In the genomic region with DNA sequence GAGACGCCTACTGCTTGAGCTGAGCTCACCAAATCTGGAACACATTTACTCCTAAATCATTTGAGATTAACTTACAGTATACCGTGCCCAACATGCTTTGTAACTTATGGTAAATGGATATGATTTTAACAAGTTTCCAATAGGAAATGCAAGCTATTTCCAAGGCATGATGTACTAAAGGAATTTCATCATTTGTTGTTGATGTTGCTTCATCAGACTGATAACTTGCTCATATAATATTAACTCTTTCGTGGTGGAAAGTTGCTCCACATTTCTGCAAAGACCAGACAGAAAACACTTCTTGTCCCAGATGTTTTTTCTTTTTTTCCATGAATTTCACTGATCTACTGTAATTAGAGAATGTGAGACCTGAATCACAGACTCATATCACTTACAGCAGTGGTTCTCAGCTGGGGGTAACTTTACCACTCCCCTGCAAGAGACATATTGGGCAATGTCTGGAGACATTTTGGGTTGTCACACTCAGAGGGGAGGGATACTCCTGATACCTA, we compare ENCODE assay signal across 12 cellular contexts.
A peak's percentile ranks its signal among the peaks of the same experiment; 100 is the strongest.
DNase-seq lines count a peak whose midpoint lies in the region; ATAC-seq and TF ChIP-seq lines count a peak whose summit lies in the region.
"Had no signal": no experiment of that assay in that cellular context is flagged by ENCODE, and none has a peak within 500 bp of the region (broad histone marks: within the 10 kb centered on the region; RNA-seq: fewer than 3 reads in every experiment).

No MANE protein-coding gene starts in this region.

- no peak for DNase-seq in activated CD8-positive, alpha-beta memory T cell treated with anti-CD3 and anti-CD28 coated beads, Interleukin-2, amount 10 ng/mL, durations not matched to agents 7 days and 5 days
- no peak for DNase-seq in activated CD8-positive, alpha-beta memory T cell treated with anti-CD3 and anti-CD28 coated beads for 24 hours
- no peak for DNase-seq in activated CD8-positive, alpha-beta T cell treated with anti-CD3 and anti-CD28 coated beads for 36 hours
- DNase-seq in foreskin fibroblast = peak; percentile 62 to 84
- no peak for DNase-seq in stimulated activated effector memory CD8-positive, alpha-beta T cell treated with anti-CD3 and anti-CD28 coated beads, Interleukin-12 subunit alpha, Interleukin-12 subunit beta, amount 100 ng/mL, for 72 hours (ENCODE audit: low spot score in 2 of 2)
- DNase-seq in T-helper 2 cell treated with Interferon-gamma antibody and Interleukin-4, amounts not matched to agents 5 μg/mL and 100 μg/mL, for 36 hours (ENCODE audit: low spot score) = no peak
- no peak for DNase-seq in dorsolateral prefrontal cortex
- DNase-seq: hypothalamus, NCI-H1092 treated with DMSO at 0.1 percent for 48 hours had no signal

- peaks cover 73% of the 10 kb centered on the region for H3K4me1 Mint-ChIP-seq in activated CD8-positive, alpha-beta memory T cell treated with anti-CD3 and anti-CD28 coated beads, Interleukin-2, amount 10 ng/mL, durations not matched to agents 7 days and 5 days
- peaks cover 98% of the 10 kb centered on the region for H3K4me1 Mint-ChIP-seq in activated CD8-positive, alpha-beta T cell treated with anti-CD3 and anti-CD28 coated beads for 36 hours (ENCODE audit: low read depth)
- H3K4me1 Mint-ChIP-seq in stimulated activated effector memory CD8-positive, alpha-beta T cell treated with anti-CD3 and anti-CD28 coated beads, Interleukin-12 subunit alpha, Interleukin-12 subunit beta, amount 100 ng/mL, for 72 hours = peaks cover 88% of the 10 kb centered on the region
- peaks cover 52% of the 10 kb centered on the region for H3K4me1 Mint-ChIP-seq in T-helper 2 cell treated with Interferon-gamma antibody and Interleukin-4, amounts not matched to agents 5 μg/mL and 100 μg/mL, for 36 hours (ENCODE audit: low read depth)

- H3K9me3 Mint-ChIP-seq in activated CD8-positive, alpha-beta memory T cell treated with anti-CD3 and anti-CD28 coated beads, Interleukin-2, amount 10 ng/mL, durations not matched to agents 7 days and 5 days (ENCODE audit: low read depth) = no peaks in the 10 kb centered on the region
- no peaks in the 10 kb centered on the region for H3K9me3 Mint-ChIP-seq in activated CD8-positive, alpha-beta T cell treated with anti-CD3 and anti-CD28 coated beads for 36 hours
- H3K9me3 Mint-ChIP-seq in stimulated activated effector memory CD8-positive, alpha-beta T cell treated with anti-CD3 and anti-CD28 coated beads, Interleukin-12 subunit alpha, Interleukin-12 subunit beta, amount 100 ng/mL, for 72 hours = no peaks in the 10 kb centered on the region
- H3K9me3 Mint-ChIP-seq in T-helper 2 cell treated with Interferon-gamma antibody and Interleukin-4, amounts not matched to agents 5 μg/mL and 100 μg/mL, for 36 hours = no peaks in the 10 kb centered on the region

- H3K27ac Mint-ChIP-seq in activated CD8-positive, alpha-beta memory T cell treated with anti-CD3 and anti-CD28 coated beads, Interleukin-2, amount 10 ng/mL, durations not matched to agents 7 days and 5 days = peak overlapping the region; percentile 45
- H3K27ac Mint-ChIP-seq in activated CD8-positive, alpha-beta T cell treated with anti-CD3 and anti-CD28 coated beads for 36 hours = peak overlapping the region; percentile 79
- H3K27ac Mint-ChIP-seq in stimulated activated effector memory CD8-positive, alpha-beta T cell treated with anti-CD3 and anti-CD28 coated beads, Interleukin-12 subunit alpha, Interleukin-12 subunit beta, amount 100 ng/mL, for 72 hours = peak overlapping the region; percentile 84
- no peak overlapping the region for H3K27ac Mint-ChIP-seq in T-helper 2 cell treated with Interferon-gamma antibody and Interleukin-4, amounts not matched to agents 5 μg/mL and 100 μg/mL, for 36 hours
- H3K27ac Mint-ChIP-seq: nephron progenitor cell had no signal

- H3K4me3 ChIP-seq in foreskin fibroblast (ENCODE audit: low read depth in 1 of 2, low read length in 2 of 2) = no peak overlapping the region
- H3K4me3 ChIP-seq in dorsolateral prefrontal cortex = no peak overlapping the region
- H3K4me3 ChIP-seq: cardiac muscle cell had no signal

- intact Hi-C loops in activated CD8-positive, alpha-beta T cell treated with anti-CD3 and anti-CD28 coated beads for 36 hours (cut with micrococcal nuclease) = no loop called here
- intact Hi-C loops in dorsolateral prefrontal cortex (cut with DNase I) = no loop called here

- POLR2A ChIA-PET in activated CD8-positive, alpha-beta T cell treated with anti-CD3 and anti-CD28 coated beads for 36 hours (lab: Charles Lee) = interaction anchor here (0.6 to 1.9 kb wide), 3 partner anchors 11 to 26 kb away, joined by 3 to 5 read pairs (median 4); no protein-coding TSS in a partner anchor

- no peak overlapping the region for H3K4me3 Mint-ChIP-seq in activated CD8-positive, alpha-beta memory T cell treated with anti-CD3 and anti-CD28 coated beads, Interleukin-2, amount 10 ng/mL, durations not matched to agents 7 days and 5 days
- no peak overlapping the region for H3K4me3 Mint-ChIP-seq in activated CD8-positive, alpha-beta T cell treated with anti-CD3 and anti-CD28 coated beads for 36 hours
- no peak overlapping the region for H3K4me3 Mint-ChIP-seq in stimulated activated effector memory CD8-positive, alpha-beta T cell treated with anti-CD3 and anti-CD28 coated beads, Interleukin-12 subunit alpha, Interleukin-12 subunit beta, amount 100 ng/mL, for 72 hours
- no peak overlapping the region for H3K4me3 Mint-ChIP-seq in T-helper 2 cell treated with Interferon-gamma antibody and Interleukin-4, amounts not matched to agents 5 μg/mL and 100 μg/mL, for 36 hours
- H3K4me3 Mint-ChIP-seq: nephron progenitor cell had no signal

- H3K27me3 ChIP-seq in dorsolateral prefrontal cortex = no peaks in the 10 kb centered on the region
- H3K27me3 ChIP-seq: cardiac muscle cell had no signal

- no peak for TF ChIP-seq CTCF in activated CD8-positive, alpha-beta T cell treated with anti-CD3 and anti-CD28 coated beads for 36 hours (IDR thresholded peaks at IDR 0.05)
- TF ChIP-seq CTCF in foreskin fibroblast (IDR thresholded peaks at IDR 0.05; ENCODE audit: low read depth, low read length) = no peak
- no peak for TF ChIP-seq CTCF in dorsolateral prefrontal cortex (IDR thresholded peaks at IDR 0.05 in 54 of 56, conservative IDR thresholded peaks at IDR 0.05 in 2 of 56; ENCODE audit: low read depth in 1 of 56, partially characterized antibody in 56 of 56)

- no peaks in the 10 kb centered on the region for H3K27me3 Mint-ChIP-seq in activated CD8-positive, alpha-beta memory T cell treated with anti-CD3 and anti-CD28 coated beads, Interleukin-2, amount 10 ng/mL, durations not matched to agents 7 days and 5 days
- no peaks in the 10 kb centered on the region for H3K27me3 Mint-ChIP-seq in activated CD8-positive, alpha-beta T cell treated with anti-CD3 and anti-CD28 coated beads for 36 hours
- H3K27me3 Mint-ChIP-seq in T-helper 2 cell treated with Interferon-gamma antibody and Interleukin-4, amounts not matched to agents 5 μg/mL and 100 μg/mL, for 36 hours (ENCODE audit: low read depth) = no peaks in the 10 kb centered on the region

- peak overlapping the region in 10 of 59 donors; percentile 1 to 64 (median 34) for H3K27ac ChIP-seq in dorsolateral prefrontal cortex
- H3K27ac ChIP-seq: cardiac muscle cell had no signal

- peaks cover 60% of the 10 kb centered on the region for H3K36me3 Mint-ChIP-seq in activated CD8-positive, alpha-beta memory T cell treated with anti-CD3 and anti-CD28 coated beads, Interleukin-2, amount 10 ng/mL, durations not matched to agents 7 days and 5 days
- H3K36me3 Mint-ChIP-seq in activated CD8-positive, alpha-beta T cell treated with anti-CD3 and anti-CD28 coated beads for 36 hours (ENCODE audit: low read depth) = peaks cover 77% of the 10 kb centered on the region
- H3K36me3 Mint-ChIP-seq in stimulated activated effector memory CD8-positive, alpha-beta T cell treated with anti-CD3 and anti-CD28 coated beads, Interleukin-12 subunit alpha, Interleukin-12 subunit beta, amount 100 ng/mL, for 72 hours = peaks cover 88% of the 10 kb centered on the region
- peaks cover 32% of the 10 kb centered on the region for H3K36me3 Mint-ChIP-seq in T-helper 2 cell treated with Interferon-gamma antibody and Interleukin-4, amounts not matched to agents 5 μg/mL and 100 μg/mL, for 36 hours (ENCODE audit: low read depth)

- CTCF ChIA-PET in activated CD8-positive, alpha-beta memory T cell treated with anti-CD3 and anti-CD28 coated beads, Interleukin-2, amount 10 ng/mL, durations not matched to agents 7 days and 5 days (lab: Charles Lee) = interaction anchor here (0.6 to 1.7 kb wide), 13 partner anchors 12 to 318 kb away, joined by 3 to 14 read pairs (median 3); no protein-coding TSS in a partner anchor
- CTCF ChIA-PET in activated CD8-positive, alpha-beta T cell treated with anti-CD3 and anti-CD28 coated beads for 36 hours (lab: Charles Lee) = interaction anchor here (0.6 to 5.0 kb wide), 20 partner anchors 8 to 286 kb away, joined by 3 to 30 read pairs (median 4); no protein-coding TSS in a partner anchor

- no peak for ATAC-seq in activated CD8-positive, alpha-beta memory T cell treated with anti-CD3 and anti-CD28 coated beads, Interleukin-2, amount 10 ng/mL, durations not matched to agents 7 days and 5 days
- ATAC-seq in activated CD8-positive, alpha-beta T cell treated with anti-CD3 and anti-CD28 coated beads for 36 hours = no peak
- no peak for ATAC-seq in stimulated activated effector memory CD8-positive, alpha-beta T cell treated with anti-CD3 and anti-CD28 coated beads, Interleukin-12 subunit alpha, Interleukin-12 subunit beta, amount 100 ng/mL, for 72 hours
- no peak for ATAC-seq in GM21526 (IDR thresholded peaks at IDR 0.05; ENCODE audit: low FRiP score, unreplicated experiment)

Comparison
In these comparisons a context has a peak if more than half of its experiments do, and no peak if none do; other contexts are left out.
1. DNase-seq: peak in foreskin fibroblast (2 of 2); none in activated CD8-positive, alpha-beta memory T cell treated with anti-CD3 and anti-CD28 coated beads, Interleukin-2, amount 10 ng/mL, durations not matched to agents 7 days and 5 days (single experiment), activated CD8-positive, alpha-beta memory T cell treated with anti-CD3 and anti-CD28 coated beads for 24 hours (single experiment), activated CD8-positive, alpha-beta T cell treated with anti-CD3 and anti-CD28 coated beads for 36 hours (single experiment), stimulated activated effector memory CD8-positive, alpha-beta T cell treated with anti-CD3 and anti-CD28 coated beads, Interleukin-12 subunit alpha, Interleukin-12 subunit beta, amount 100 ng/mL, for 72 hours (0 of 2), T-helper 2 cell treated with Interferon-gamma antibody and Interleukin-4, amounts not matched to agents 5 μg/mL and 100 μg/mL, for 36 hours (single experiment) and dorsolateral prefrontal cortex (0 of 10).